In the genomic region with DNA sequence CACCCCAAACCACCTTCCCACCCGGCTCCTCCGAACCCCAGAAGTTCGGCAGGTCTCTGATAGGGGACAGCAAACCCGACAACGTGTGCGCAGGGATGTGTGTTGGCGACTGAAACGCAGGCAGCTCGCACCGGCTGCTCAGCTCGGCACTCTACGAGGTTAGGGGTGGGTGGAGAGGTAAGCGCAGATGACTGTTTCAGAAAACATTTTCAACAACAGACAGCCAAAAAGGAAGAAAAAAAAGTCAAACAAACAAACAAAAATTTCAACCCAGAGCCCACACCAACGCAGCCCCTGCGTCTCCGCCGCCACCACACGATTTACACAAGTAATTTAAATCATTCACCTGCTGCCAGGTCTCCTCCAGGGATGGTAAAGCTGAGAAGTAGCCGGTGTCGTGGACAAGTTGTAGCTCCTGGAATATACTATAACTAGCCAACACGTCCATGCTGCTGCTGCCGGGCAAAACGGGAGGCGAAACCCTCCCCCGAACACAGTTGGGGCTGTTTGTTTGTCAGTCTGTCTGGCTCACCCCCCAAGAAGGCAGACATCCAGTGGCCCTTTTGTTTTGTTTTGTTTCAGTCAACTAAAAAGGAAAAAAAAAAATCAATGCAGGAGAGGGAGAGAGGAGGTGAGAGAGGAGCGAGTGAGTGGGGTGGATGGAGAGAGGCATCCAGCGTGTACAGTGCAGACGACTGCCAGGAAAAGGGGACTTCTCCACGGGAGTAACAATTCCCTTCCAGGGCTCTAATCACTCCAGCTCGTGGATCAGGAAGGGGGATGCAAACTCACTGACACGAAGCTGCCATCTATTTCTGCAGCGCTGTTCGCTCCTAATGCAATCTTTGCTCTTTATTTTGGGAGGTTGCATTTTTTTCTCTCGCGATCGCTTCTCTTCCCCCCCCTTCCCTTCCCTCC, we compare ENCODE assay signal across 8 cellular contexts. TPM values are rescaled to one million over a fixed set of nuclear protein-coding genes. Genes with fewer than 3 reads are reported as not detected.
DNase-seq lines count a peak whose midpoint lies in the region; ATAC-seq and TF ChIP-seq lines count a peak whose summit lies in the region.

Gene KLF7, minus strand, starts transcription at position 828 of the 918 bp plus-strand sequence. Its CDS starts 380 bp downstream, at position 448.

- no peaks in the 10 kb centered on the region for H3K9me3 Mint-ChIP-seq in stimulated activated effector memory CD8-positive, alpha-beta T cell treated with anti-CD3 and anti-CD28 coated beads, Interleukin-12 subunit alpha, Interleukin-12 subunit beta, amount 100 ng/mL, for 72 hours

- DNase-seq in GM13977 (ENCODE audit: low spot score) (peak; percentile 24), NCI-H2227 (lab: John Stamatoyannopoulos, UW; ENCODE audit: unreplicated experiment) (peak; percentile 55), activated T-cell treated with anti-CD3 and anti-CD28 coated beads for 24 hours (ENCODE audit: low read depth) (peak; percentile 52), epithelial cell of prostate (ENCODE audit: low read depth, low spot score) (no peak), mucosa of descending colon (peak; percentile 41 to 67 (median 59)), iPS-NIHi11 (ENCODE audit: low spot score) (no peak)
- DNase-seq in stimulated activated effector memory CD8-positive, alpha-beta T cell treated with anti-CD3 and anti-CD28 coated beads, Interleukin-12 subunit alpha, Interleukin-12 subunit beta, amount 100 ng/mL, for 72 hours (ENCODE audit: low spot score in 2 of 2), result no peak

- peak within 1 kb of the TSS; percentile 64 for H3K4me3 ChIP-seq in mucosa of descending colon

- peak within 1 kb of the TSS; percentile 85 for H3K4me3 Mint-ChIP-seq in stimulated activated effector memory CD8-positive, alpha-beta T cell treated with anti-CD3 and anti-CD28 coated beads, Interleukin-12 subunit alpha, Interleukin-12 subunit beta, amount 100 ng/mL, for 72 hours

- intact Hi-C loops in mucosa of descending colon (cut with DNase I, micrococcal nuclease), result loop anchor here in 1 of 2 donors (10.0 kb wide), 1 partner anchor 169 kb away; no protein-coding TSS in a partner anchor

- H3K36me3 ChIP-seq in mucosa of descending colon (ENCODE audit: low read depth), result no peaks in the 10 kb centered on the region

- H3K27ac ChIP-seq in epithelial cell of prostate, result peak within 1 kb of the TSS; percentile 99

- ATAC-seq in mucosa of descending colon (peak; percentile 6), GM18517 (IDR thresholded peaks at IDR 0.05; ENCODE audit: unreplicated experiment) (no peak)
- peak; percentile 42 for ATAC-seq in stimulated activated effector memory CD8-positive, alpha-beta T cell treated with anti-CD3 and anti-CD28 coated beads, Interleukin-12 subunit alpha, Interleukin-12 subunit beta, amount 100 ng/mL, for 72 hours

- H3K36me3 Mint-ChIP-seq in stimulated activated effector memory CD8-positive, alpha-beta T cell treated with anti-CD3 and anti-CD28 coated beads, Interleukin-12 subunit alpha, Interleukin-12 subunit beta, amount 100 ng/mL, for 72 hours, result peaks cover 24% of the 10 kb centered on the region

- H3K4me1 Mint-ChIP-seq in stimulated activated effector memory CD8-positive, alpha-beta T cell treated with anti-CD3 and anti-CD28 coated beads, Interleukin-12 subunit alpha, Interleukin-12 subunit beta, amount 100 ng/mL, for 72 hours, result peaks cover 41% of the 10 kb centered on the region

- no peaks in the 10 kb centered on the region for H3K9me3 ChIP-seq in mucosa of descending colon

- in situ Hi-C loops in GM13977 (cut with MboI; ENCODE audit: low pct_unique_long_range_greater_than_20kb, low sequenced_read_pairs, unreplicated experiment), result no loop called here

- TF ChIP-seq CTCF in GM13977 (IDR thresholded peaks at IDR 0.05; ENCODE audit: extremely low read depth, insufficient read depth, missing control alignments) (no peak), mucosa of descending colon (IDR thresholded peaks at IDR 0.05) (no peak)

- H3K27ac Mint-ChIP-seq in stimulated activated effector memory CD8-positive, alpha-beta T cell treated with anti-CD3 and anti-CD28 coated beads, Interleukin-12 subunit alpha, Interleukin-12 subunit beta, amount 100 ng/mL, for 72 hours, result peak within 1 kb of the TSS; percentile 98

- H3K4me1 ChIP-seq in mucosa of descending colon (ENCODE audit: low read depth), result no peaks in the 10 kb centered on the region

RNA-seq across cellular contexts. Expression of gene KLF7, which starts in this region (rescaled TPM):
- total RNA-seq in mucosa of descending colon, result 10 to 100 TPM in 2 of 3 donors, 1 to 10 TPM in 1; 6.7 to 32.7 (median 12.9) TPM

Comparison
In these comparisons a context has a peak if more than half of its experiments do, and no peak if none do; other contexts are left out.
1. DNase-seq: peak in GM13977 (single experiment), NCI-H2227 (single experiment), activated T-cell treated with anti-CD3 and anti-CD28 coated beads for 24 hours (single experiment) and mucosa of descending colon (3 of 3); none in epithelial cell of prostate (single experiment), stimulated activated effector memory CD8-positive, alpha-beta T cell treated with anti-CD3 and anti-CD28 coated beads, Interleukin-12 subunit alpha, Interleukin-12 subunit beta, amount 100 ng/mL, for 72 hours (0 of 2) and iPS-NIHi11 (single experiment).